8 cellular contexts compared by ENCODE assay signal in genomic region chr2:16210841-16211240, GRCh38.
"Had no signal": no experiment of that assay in that cellular context is flagged by ENCODE, and none has a peak within 500 bp of the region (broad histone marks: within the 10 kb centered on the region; RNA-seq: fewer than 3 reads in every experiment).

No MANE protein-coding gene starts in this region.

- H3K27ac ChIP-seq: GM23248 had no signal

- H3K4me1 ChIP-seq: HAP-1 had no signal

- DNase-seq: GM23248, GOT3, H7, H9, HCEC 1CT, HFFc6 had no signal

- H3K36me3 ChIP-seq: HAP-1 had no signal

- H3K4me3 ChIP-seq: GM23248, GM23338, HAP-1 had no signal
